In genomic region chr19:12789904-12790619, GRCh38 we compare ENCODE assay signal across 8 cellular contexts. TPM values are rescaled to one million over a fixed set of nuclear protein-coding genes. Genes with fewer than 3 reads are reported as not detected.
A peak's percentile ranks its signal among the peaks of the same experiment; 100 is the strongest.
DNase-seq lines count a peak whose midpoint lies in the region; ATAC-seq and TF ChIP-seq lines count a peak whose summit lies in the region.

No MANE protein-coding gene starts in this region.

- H3K27ac ChIP-seq in DOHH2 (ENCODE audit: low read depth, low read length) (peak overlapping the region; percentile 84), GM23338 (ENCODE audit: low read depth) (peak overlapping the region; percentile 87), neural cell (ENCODE audit: low read length) (peak overlapping the region; percentile 33), stomach (peak overlapping the region; percentile 92 to 100 (median 99))

- intact Hi-C loops in stomach (cut with DNase I; ENCODE audit: low total_unique reads) = no loop called here

- no peak for TF ChIP-seq EP300 in neural cell (conservative IDR thresholded peaks at IDR 0.05; ENCODE audit: poor library complexity, severe bottlenecking)
- TF ChIP-seq EP300 in stomach (IDR thresholded peaks at IDR 0.05) = peak; percentile 31

- H3K9me2 ChIP-seq in DOHH2 (replicated peaks; ENCODE audit: control insufficient read depth, low read length) = no peaks in the 10 kb centered on the region
- H3K9me2 ChIP-seq in GM23338 (ENCODE audit: insufficient read depth) = no peaks in the 10 kb centered on the region
- no peaks in the 10 kb centered on the region for H3K9me2 ChIP-seq in neural cell (ENCODE audit: insufficient read depth, low read length)

- H3K4me2 ChIP-seq in DOHH2 (ENCODE audit: low read length) = peak overlapping the region; percentile 93
- H3K4me2 ChIP-seq in GM23338 = peak overlapping the region; percentile 96
- peak overlapping the region; percentile 19 for H3K4me2 ChIP-seq in neural cell (ENCODE audit: low read length)

- DNase-seq in GM23338 (ENCODE audit: low spot score) (peak; percentile 98), LHCN-M2 (ENCODE audit: low read depth) (peak; percentile 95), SHP77 treated with DMSO at 0.1 percent for 48 hours (lab: John Stamatoyannopoulos, UW) (peak; percentile 67), activated gamma-delta T cell treated with Interleukin-2 at 50 U/mL for 16 hours (peak; percentile 91), fibroblast of villous mesenchyme (ENCODE audit: low read depth) (peak; percentile 98), stomach (peak; percentile 96)

- peaks cover 46% of the 10 kb centered on the region for H3K27me3 Mint-ChIP-seq in GM23338 (ENCODE audit: insufficient read depth, low read depth, poor library complexity)

- H4K20me1 ChIP-seq in DOHH2 (ENCODE audit: control insufficient read depth, insufficient read depth, low read depth, low read length) (no peaks in the 10 kb centered on the region), GM23338 (replicated peaks; ENCODE audit: insufficient read depth) (no peaks in the 10 kb centered on the region), neural cell (ENCODE audit: insufficient read depth) (no peaks in the 10 kb centered on the region)

- 0 to 1% (median 0%) methylated on average over 18 to 56 of the region's 56 CpGs for WGBS in stomach, 5 donors

- peak in 2 of 4 donors; percentile 45 to 84 for TF ChIP-seq POLR2A in stomach (IDR thresholded peaks at IDR 0.05)

- H3K4me3 ChIP-seq in DOHH2 (ENCODE audit: low read length) (peak overlapping the region; percentile 79), GM23338 (peak overlapping the region; percentile 83), fibroblast of villous mesenchyme (ENCODE audit: low read depth, low read length) (peak overlapping the region; percentile 77), neural cell (ENCODE audit: low read length) (peak overlapping the region; percentile 87), stomach (peak overlapping the region; percentile 79 to 93 (median 86))

- TF ChIP-seq CTCF in DOHH2 (IDR thresholded peaks at IDR 0.05; ENCODE audit: low read depth, low read length, poor library complexity, severe bottlenecking) = no peak
- no peak for TF ChIP-seq CTCF in GM23338 (conservative IDR thresholded peaks at IDR 0.05; ENCODE audit: low read depth in 2 of 2)
- no peak for TF ChIP-seq CTCF in fibroblast of villous mesenchyme (IDR thresholded peaks at IDR 0.05; ENCODE audit: insufficient read depth, low read depth, low read length)
- TF ChIP-seq CTCF in neural cell (IDR thresholded peaks at IDR 0.05; ENCODE audit: poor library complexity, severe bottlenecking) = no peak
- TF ChIP-seq CTCF in stomach (IDR thresholded peaks at IDR 0.05) = no peak

- no peak overlapping the region for H3K27ac Mint-ChIP-seq in GM23338

- H3K4me1 Mint-ChIP-seq in GM23338 = peaks cover 27% of the 10 kb centered on the region

- H3K9ac ChIP-seq in neural cell (ENCODE audit: low read length) = peak overlapping the region; percentile 82

- H3K79me2 ChIP-seq in DOHH2 (ENCODE audit: control insufficient read depth, low read length) = peaks cover 29% of the 10 kb centered on the region
- no peaks in the 10 kb centered on the region for H3K79me2 ChIP-seq in GM23338 (replicated peaks; ENCODE audit: insufficient read depth)
- no peaks in the 10 kb centered on the region for H3K79me2 ChIP-seq in neural cell (replicated peaks; ENCODE audit: insufficient read depth, low read length)

- H2AFZ ChIP-seq in GM23338 (peak overlapping the region; percentile 78), neural cell (ENCODE audit: low read depth, low read length) (no peak overlapping the region)

- peak; percentile 44 for ATAC-seq in GM23338

- peaks cover 3% of the 10 kb centered on the region; the same call in 1 of the 3 replicates for H3K36me3 Mint-ChIP-seq in GM23338 (ENCODE audit: low read depth)

- H3K27me3 ChIP-seq in DOHH2 (ENCODE audit: control insufficient read depth, low read length) (no peaks in the 10 kb centered on the region), GM23338 (ENCODE audit: insufficient read depth) (peaks cover 27% of the 10 kb centered on the region), neural cell (ENCODE audit: insufficient read depth, low read depth, low read length) (peaks cover 29% of the 10 kb centered on the region), stomach (no peaks in the 10 kb centered on the region)

- H3K4me1 ChIP-seq in DOHH2 (ENCODE audit: control insufficient read depth, low read length) = peaks cover 63% of the 10 kb centered on the region
- H3K4me1 ChIP-seq in GM23338 (ENCODE audit: insufficient read depth) = peaks cover 34% of the 10 kb centered on the region
- peaks cover 61 to 72% (median 63%) of the 10 kb centered on the region in 4 donors for H3K4me1 ChIP-seq in stomach

- H3K36me3 ChIP-seq in DOHH2 (ENCODE audit: control insufficient read depth, low read length) = peaks cover 6% of the 10 kb centered on the region; the same call in 1 of the 2 replicates
- no peaks in the 10 kb centered on the region for H3K36me3 ChIP-seq in GM23338 (ENCODE audit: insufficient read depth)
- H3K36me3 ChIP-seq in neural cell (ENCODE audit: insufficient read depth, low read length) = no peaks in the 10 kb centered on the region
- H3K36me3 ChIP-seq in stomach = no peaks in the 10 kb centered on the region

- H3K4me3 Mint-ChIP-seq in GM23338 = peak overlapping the region; percentile 85

- H3K9me3 Mint-ChIP-seq in GM23338 = peaks cover 3% of the 10 kb centered on the region; the same call in 2 of the 3 replicates

- H3F3A ChIP-seq in DOHH2 (ENCODE audit: control insufficient read depth, insufficient read depth) (peaks cover 34% of the 10 kb centered on the region), GM23338 (replicated peaks; ENCODE audit: low read depth) (peaks cover 29% of the 10 kb centered on the region; the same call in 1 of the 2 replicates), neural cell (ENCODE audit: insufficient read depth, low read length, poor library complexity, severe bottlenecking) (no peaks in the 10 kb centered on the region)

- H3K9me3 ChIP-seq in DOHH2 (ENCODE audit: control insufficient read depth, insufficient read depth, low read length) = no peaks in the 10 kb centered on the region
- H3K9me3 ChIP-seq in neural cell (ENCODE audit: low read length) = no peaks in the 10 kb centered on the region
- no peaks in the 10 kb centered on the region for H3K9me3 ChIP-seq in stomach

- no peak for TF ChIP-seq RAD21 in neural cell (conservative IDR thresholded peaks at IDR 0.05)

TF ChIP-seq in neural cell, 6 proteins besides CTCF, POLR2A, EP300 and RAD21:
- TF ChIP-seq POLR2AphosphoS5 (IDR thresholded peaks at IDR 0.05) (peak; percentile 42), TAF1 (IDR thresholded peaks at IDR 0.05; ENCODE audit: low read depth) (no peak)

RNA-seq across cellular contexts. Expression of gene JUNB, which starts 1.2 kb away (rescaled TPM):
- 16.0 and 20.2 TPM in 2 replicates for total RNA-seq in GM23338 (2014; rRNA removed; shearing (Covaris generic))
- polyA plus RNA-seq in GM23338 (2016; fragmentation: Nextera tagmentation; extraction: Ambion mirVana) (7.7 and 7.8 TPM in 2 replicates), neural cell (18.7 and 29.4 TPM in 2 replicates), stomach (100 to 1,000 TPM; 128 to 152 (median 136) TPM)
- total RNA-seq in LHCN-M2 (2014; rRNA removed) (76.8 and 91.4 TPM in 2 replicates), fibroblast of villous mesenchyme (88.1 and 107 TPM in 2 replicates), stomach (100 to 1,000 TPM; 178 to 625 (median 336) TPM)
- polyA plus RNA-seq in LHCN-M2 (2012) = 34.8 TPM
- 14.1 and 26.8 TPM in 2 replicates for polyA minus RNA-seq in neural cell

RNA-seq across cellular contexts. Expression of gene PRDX2, which starts 11.5 kb away (rescaled TPM):
- total RNA-seq in GM23338 (2014; rRNA removed; shearing (Covaris generic)) = 465 and 486 TPM in 2 replicates
- polyA plus RNA-seq in GM23338 (2016; fragmentation: Nextera tagmentation; extraction: Ambion mirVana) = 314 and 346 TPM in 2 replicates
- total RNA-seq in LHCN-M2 (2014; rRNA removed) = 101 and 124 TPM in 2 replicates
- 111 TPM for polyA plus RNA-seq in LHCN-M2 (2012)
- total RNA-seq in fibroblast of villous mesenchyme = 222 and 230 TPM in 2 replicates
- 832 and 882 TPM in 2 replicates for polyA plus RNA-seq in neural cell
- 318 and 324 TPM in 2 replicates for polyA minus RNA-seq in neural cell
- total RNA-seq in stomach = 100 to 1,000 TPM; 118 to 284 (median 129) TPM
- 100 to 1,000 TPM; 213 to 257 (median 240) TPM for polyA plus RNA-seq in stomach

RNA-seq across cellular contexts. Expression of gene THSD8, which starts 11.8 kb away (rescaled TPM):
- total RNA-seq in GM23338 (2014; rRNA removed; shearing (Covaris generic)) = 0.38 TPM in 1 of 2 replicates, not detected in the other
- polyA plus RNA-seq in GM23338 (2016; fragmentation: Nextera tagmentation; extraction: Ambion mirVana) (38.5 and 42.2 TPM in 2 replicates), neural cell (not detected in 2 replicates), stomach (1 to 10 TPM; 2.9 to 8.3 (median 5.1) TPM)
- total RNA-seq in LHCN-M2 (2014; rRNA removed) (not detected in 2 replicates), fibroblast of villous mesenchyme (not detected in 2 replicates), stomach (not detected)
- polyA plus RNA-seq in LHCN-M2 (2012) = 22.8 TPM
- not detected in 2 replicates for polyA minus RNA-seq in neural cell

RNA-seq across cellular contexts. Expression of gene HOOK2, which starts 14.7 kb away (rescaled TPM):
- 85.3 and 86.4 TPM in 2 replicates for total RNA-seq in GM23338 (2014; rRNA removed; shearing (Covaris generic))
- polyA plus RNA-seq in GM23338 (2016; fragmentation: Nextera tagmentation; extraction: Ambion mirVana) (46.9 and 56.9 TPM in 2 replicates), neural cell (28.4 and 44.3 TPM in 2 replicates), stomach (10 to 100 TPM; 30.1 to 74.1 (median 66.7) TPM)
- total RNA-seq in LHCN-M2 (2014; rRNA removed) (15.2 and 20.3 TPM in 2 replicates), fibroblast of villous mesenchyme (12.2 and 15.1 TPM in 2 replicates), stomach (100 to 1,000 TPM in 3 of 5 donors, 10 to 100 TPM in 2; 33.0 to 797 (median 303) TPM)
- 16.9 TPM for polyA plus RNA-seq in LHCN-M2 (2012)
- polyA minus RNA-seq in neural cell = 14.9 and 16.1 TPM in 2 replicates

RNA-seq across cellular contexts. Expression of gene RNASEH2A, which starts 16.3 kb away (rescaled TPM):
- 62.6 and 68.2 TPM in 2 replicates for total RNA-seq in GM23338 (2014; rRNA removed; shearing (Covaris generic))
- polyA plus RNA-seq in GM23338 (2016; fragmentation: Nextera tagmentation; extraction: Ambion mirVana) (39.4 and 40.5 TPM in 2 replicates), neural cell (25.7 and 28.2 TPM in 2 replicates), stomach (10 to 100 TPM in 1 of 3 donors, 1 to 10 TPM in 2; 5.4 to 10.6 (median 6.4) TPM)
- total RNA-seq in LHCN-M2 (2014; rRNA removed) (56.2 and 59.5 TPM in 2 replicates), fibroblast of villous mesenchyme (20.0 and 22.9 TPM in 2 replicates), stomach (10 to 100 TPM in 2 of 5 donors, 1 to 10 TPM in 2, under 1 TPM in 1; 0.45 to 36.2 (median 6.2) TPM)
- 58.3 TPM for polyA plus RNA-seq in LHCN-M2 (2012)
- polyA minus RNA-seq in neural cell = 14.1 and 14.8 TPM in 2 replicates

Comparison
In these comparisons a context has a peak if more than half of its experiments do, and no peak if none do; other contexts are left out.
1. Peak in every context shown above with its lines: DNase-seq, ATAC-seq, H3K4me3 ChIP-seq and H3K27ac ChIP-seq.
2. H3K27ac ChIP-seq: peak in every context shown above with its lines; median percentile 99 in stomach; 87 in GM23338; 84 in DOHH2; 33 in neural cell.
3. H3K4me2 ChIP-seq: peak in every context shown above with its lines; median percentile 96 in GM23338; 93 in DOHH2; 19 in neural cell.